In the genomic region with DNA sequence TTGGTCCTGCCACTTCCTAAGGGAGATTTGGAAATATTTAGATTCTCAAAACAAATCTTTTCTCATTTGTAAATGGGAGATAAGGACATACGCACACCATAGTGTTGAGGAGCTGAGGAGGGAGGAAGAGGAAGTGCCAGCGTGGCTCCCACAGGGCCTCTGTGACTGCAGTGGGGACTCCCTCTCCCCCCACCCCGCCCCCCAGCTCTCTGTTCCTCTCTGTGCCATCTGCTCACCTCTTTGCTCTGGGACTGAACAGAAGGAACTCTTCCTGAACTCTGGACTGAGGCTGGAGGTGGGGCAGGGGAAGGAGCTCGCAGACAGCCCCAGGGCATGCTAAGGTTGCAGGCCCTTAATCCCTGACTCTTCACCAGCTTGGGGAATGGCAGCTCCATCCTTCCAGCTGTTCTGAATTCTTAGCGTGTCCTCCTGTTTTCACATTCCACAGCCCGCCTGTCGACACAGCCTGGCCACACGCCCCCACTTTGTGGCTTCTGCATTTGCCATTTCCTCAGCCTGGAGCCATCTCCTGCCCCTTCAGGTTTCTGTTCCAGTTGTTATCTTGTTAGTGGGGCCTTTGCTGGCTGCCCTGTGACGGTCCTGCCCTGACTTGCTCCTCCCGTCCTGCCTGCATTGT, we compare ENCODE assay signal across 1 cellular context.
TF ChIP-seq lines count a peak whose summit lies in the region.

No MANE protein-coding gene starts in this region.

TF ChIP-seq in K562, 482 proteins besides CTCF, POLR2A, EP300 and RAD21:
- peak; percentile 44; the same call in 1 of the 2 replicates for TF ChIP-seq SPI1 (IDR thresholded peaks at IDR 0.05; ENCODE audit: borderline replicate concordance, low read depth, low read length)
- no peak for TF ChIP-seq TOE1 (IDR thresholded peaks at IDR 0.05; ENCODE audit: borderline replicate concordance)
- TF ChIP-seq TOE1 (CRISPR knock-in tag; IDR thresholded peaks at IDR 0.05; ENCODE audit: borderline replicate concordance, low read depth) = no peak
